Comparison of ENCODE assay signal across 27 cellular contexts in genomic region chr3:165507576-165507975, GRCh38.
"Had no signal": no experiment of that assay in that cellular context is flagged by ENCODE, and none has a peak within 500 bp of the region (broad histone marks: within the 10 kb centered on the region; RNA-seq: fewer than 3 reads in every experiment).

No MANE protein-coding gene starts in this region.

- H3K9me3 ChIP-seq: body of pancreas, gastroesophageal sphincter had no signal

- DNase-seq: activated CD4-positive, alpha-beta memory T cell treated with anti-CD3 and anti-CD28 coated beads, Interleukin-2, amount 10 ng/mL, durations not matched to agents 7 days and 5 days; activated CD4-positive, alpha-beta T cell treated with anti-CD3 and anti-CD28 coated beads for 1 hour; activated CD4-positive, alpha-beta T cell treated with anti-CD3 and anti-CD28 coated beads for 4 hours; activated CD4-positive, alpha-beta T cell treated with anti-CD3 and anti-CD28 coated beads, Interleukin-2, amount 10 ng/mL, durations not matched to agents 7 days and 5 days; activated CD4-positive, alpha-beta T cell treated with anti-CD3 and anti-CD28 coated beads, Interleukin-2, amount 50 U/mL, for 4 hours; activated CD8-positive, alpha-beta memory T cell treated with anti-CD3 and anti-CD28 coated beads, Interleukin-2, amount 50 U/mL, for 48 hours; activated gamma-delta T cell; activated naive CD4-positive, alpha-beta T cell; activated naive CD4-positive, alpha-beta T cell treated with anti-CD3 and anti-CD28 coated beads, Interleukin-2, amount 10 ng/mL, durations not matched to agents 7 days and 5 days; activated naive CD8-positive, alpha-beta T cell treated with anti-CD3 and anti-CD28 coated beads, Interleukin-2, amount 10 ng/mL, durations not matched to agents 7 days and 5 days; activated T-cell treated with anti-CD3 and anti-CD28 coated beads for 4 hours; activated T-cell treated with anti-CD3 and anti-CD28 coated beads, Interleukin-2, amount 50 U/mL, for 24 hours; activated T-cell treated with anti-CD3 and anti-CD28 coated beads, Interleukin-2, amount 50 U/mL, for 72 hours; amygdala; aorta; body of pancreas; caudate nucleus; effector CD8-positive, alpha-beta T cell; esophagus squamous epithelium; foreskin melanocyte; head of caudate nucleus; T-helper 2 cell had no signal

- H3K4me1 ChIP-seq: body of pancreas, esophagus squamous epithelium had no signal

- H3K4me3 ChIP-seq: body of pancreas, esophagus squamous epithelium, gastroesophageal sphincter had no signal

- H3K27ac ChIP-seq: body of pancreas, epithelial cell of prostate, esophagus squamous epithelium, gastroesophageal sphincter, VCaP had no signal

- H3K27me3 ChIP-seq: body of pancreas, esophagus squamous epithelium, gastroesophageal sphincter had no signal

- H3K36me3 ChIP-seq: esophagus squamous epithelium, gastroesophageal sphincter had no signal

- ATAC-seq: activated naive CD4-positive, alpha-beta T cell treated with anti-CD3 and anti-CD28 coated beads, Interleukin-2, amount 50 U/mL, for 72 hours; activated T-cell treated with anti-CD3 and anti-CD28 coated beads, Interleukin-2, amount 50 U/mL, for 72 hours; body of pancreas; gastroesophageal sphincter; WTC11 had no signal
